In genomic region chr1:192814805-192815204, GRCh38 we compare ENCODE assay signal across 26 cellular contexts. TPM values are rescaled to one million over a fixed set of nuclear protein-coding genes. Genes with fewer than 3 reads are reported as not detected.
DNase-seq lines count a peak whose midpoint lies in the region; TF ChIP-seq lines count a peak whose summit lies in the region.
"Had no signal": no experiment of that assay in that cellular context is flagged by ENCODE, and none has a peak within 500 bp of the region (broad histone marks: within the 10 kb centered on the region; RNA-seq: fewer than 3 reads in every experiment).

No MANE protein-coding gene starts in this region.

- no peak for DNase-seq in CD14-positive monocyte (ENCODE audit: low spot score)
- peak; percentile 3 for DNase-seq in NCI-H69 (lab: John Stamatoyannopoulos, UW)
- DNase-seq in erythroblast (lab: John Stamatoyannopoulos, UW), result no peak
- no peak for DNase-seq in mucosa of gallbladder (ENCODE audit: low spot score)
- no peak for DNase-seq in tibial artery
- DNase-seq in NCI-H1930 (lab: John Stamatoyannopoulos, UW), result no peak
- DNase-seq in NCI-H1105 treated with DMSO at 0.1 percent for 48 hours (lab: John Stamatoyannopoulos, UW), result no peak
- DNase-seq: C1 segment of cervical spinal cord; Caco-2; CD8-positive, alpha-beta T cell; DMS 273 treated with DMSO at 0.1 percent for 48 hours; DMS79; EL; GDM1; Karpas-422; NCI-H1092 treated with DMSO at 0.1 percent for 48 hours; NCI-H1436 treated with DMSO at 0.1 percent for 48 hours; NCI-H187 treated with DMSO at 0.1 percent for 48 hours; NCI-H2107; NCI-H524; NCI-H774; Right ventricle myocardium superior; RPMI8226 had no signal

- H3K9me3 ChIP-seq in neutrophil (peaks cover 6% of the 10 kb centered on the region), tibial artery (no peaks in the 10 kb centered on the region)
- H3K9me3 ChIP-seq: Caco-2, SJSA1 had no signal

- peak overlapping the region; percentile 85 to 93 for H3K4me3 ChIP-seq in neutrophil (ENCODE audit: low read depth in 1 of 2, low read length in 1 of 2)
- no peak overlapping the region for H3K4me3 ChIP-seq in tibial artery
- H3K4me3 ChIP-seq: GM12878, SJSA1 had no signal

- peak; percentile 19 for TF ChIP-seq POLR2A in erythroblast (IDR thresholded peaks at IDR 0.05; ENCODE audit: low read length)

- no peak overlapping the region for H3K4me3 Mint-ChIP-seq in CD14-positive monocyte
- H3K4me3 Mint-ChIP-seq: CD8-positive, alpha-beta T cell had no signal

- peaks cover 0 to 10% (median 0%) of the 10 kb centered on the region in 3 donors for H3K27me3 Mint-ChIP-seq in CD14-positive monocyte (ENCODE audit: low read depth in 3 of 3)

- H3K27me3 ChIP-seq in neutrophil (no peaks in the 10 kb centered on the region), tibial artery (no peaks in the 10 kb centered on the region)

- peaks cover 0 to 4% (median 4%) of the 10 kb centered on the region in 7 donors for H3K9me3 Mint-ChIP-seq in CD14-positive monocyte
- H3K9me3 Mint-ChIP-seq: CD8-positive, alpha-beta T cell had no signal

- H3K4me1 Mint-ChIP-seq in CD14-positive monocyte, result peaks cover 66% of the 10 kb centered on the region

- TF ChIP-seq CTCF in CD14-positive monocyte (IDR thresholded peaks at IDR 0.05) (no peak), neutrophil (IDR thresholded peaks at IDR 0.05) (peak; percentile 62), tibial artery (IDR thresholded peaks at IDR 0.05) (no peak)

- intact Hi-C loops in CD14-positive monocyte (cut with micrococcal nuclease) (loop anchor here (5.0 kb wide), 2 partner anchors 62 to 137 kb away; no protein-coding TSS in a partner anchor), tibial artery (cut with DNase I; ENCODE audit: low total_unique reads) (no loop called here)

- H3K36me3 ChIP-seq in neutrophil (peaks cover 32% of the 10 kb centered on the region), tibial artery (peaks cover 0 to 8% (median 7%) of the 10 kb centered on the region in 3 donors)

- peaks cover 22 to 28% of the 10 kb centered on the region in 2 donors for H3K36me3 Mint-ChIP-seq in CD14-positive monocyte

- peak overlapping the region; percentile 4 to 99 (median 72) for H3K27ac Mint-ChIP-seq in CD14-positive monocyte
- H3K27ac Mint-ChIP-seq: CD8-positive, alpha-beta T cell had no signal

- H3K4me1 ChIP-seq in neutrophil (ENCODE audit: control insufficient read depth in 1 of 2, insufficient read depth in 1 of 2, low read depth in 1 of 2, low read length in 1 of 2) (peaks cover 62 to 74% of the 10 kb centered on the region in 2 experiments), tibial artery (peaks cover 0 to 12% (median 5%) of the 10 kb centered on the region in 4 donors)
- H3K4me1 ChIP-seq: Caco-2 had no signal

- peak overlapping the region; percentile 99 for H3K27ac ChIP-seq in neutrophil
- no peak overlapping the region for H3K27ac ChIP-seq in tibial artery
- H3K27ac ChIP-seq: SJSA1 had no signal

RNA-seq across cellular contexts. Expression of gene RGS2, which starts 6.0 kb away (rescaled TPM):
- polyA plus RNA-seq in CD14-positive monocyte, result 1,000 to 10,000 TPM; 1,708 to 3,307 TPM
- total RNA-seq in mucosa of gallbladder, result 59.7 TPM

Comparison
In these comparisons a context has a peak if more than half of its experiments do, and no peak if none do; other contexts are left out.
1. H3K4me3 ChIP-seq: peak in neutrophil (2 of 2); none in tibial artery (0 of 2).